8 cellular contexts compared by ENCODE assay signal in the genomic region with DNA sequence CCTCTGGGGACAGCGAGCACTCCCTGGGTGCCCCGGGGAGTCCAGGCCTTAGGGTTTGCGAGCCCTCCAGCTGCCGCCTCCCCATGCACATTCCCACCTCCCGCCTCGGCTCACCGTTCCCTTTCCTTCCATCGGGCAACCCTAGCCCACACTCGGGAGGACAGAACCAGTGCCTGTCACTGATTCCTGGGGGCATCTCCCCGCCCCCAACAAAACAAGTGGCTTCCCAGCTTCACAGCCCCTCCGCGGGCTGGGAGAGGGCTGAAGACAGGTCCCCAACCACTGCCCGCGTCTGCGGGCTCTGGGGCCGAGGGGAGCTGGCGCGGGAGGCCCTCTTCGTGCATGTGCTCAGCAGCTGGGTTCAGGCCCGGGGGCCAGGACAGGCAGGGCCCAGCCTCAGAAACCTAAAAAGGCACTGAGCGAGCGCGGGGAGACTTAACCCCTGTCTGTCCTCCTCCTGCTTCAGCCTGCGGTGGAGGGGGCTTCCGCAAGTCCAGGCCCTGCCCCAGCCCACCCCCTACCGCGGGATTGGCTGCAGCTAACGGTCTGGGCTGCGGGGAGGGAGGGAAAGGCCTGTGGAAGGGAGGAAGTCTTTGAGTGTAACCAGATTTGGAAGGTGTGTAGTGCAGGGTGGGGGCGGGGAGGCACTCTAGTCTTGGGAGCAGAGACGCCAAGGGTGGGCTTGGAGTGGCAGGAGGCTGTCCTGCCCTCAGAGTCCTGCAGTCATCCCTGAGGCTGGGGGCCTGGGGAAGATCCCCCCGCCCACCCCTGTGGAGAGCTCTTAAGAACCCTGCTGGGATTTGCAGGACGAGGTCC. TPM values are rescaled to one million over a fixed set of nuclear protein-coding genes. Genes with fewer than 3 reads are reported as not detected.
DNase-seq lines count a peak whose midpoint lies in the region; ATAC-seq and TF ChIP-seq lines count a peak whose summit lies in the region.

No MANE protein-coding gene starts in this region.

- peaks cover 50% of the 10 kb centered on the region for H3K27me3 Mint-ChIP-seq in activated CD8-positive, alpha-beta memory T cell treated with anti-CD3 and anti-CD28 coated beads, Interleukin-2, amount 10 ng/mL, durations not matched to agents 7 days and 5 days

- peaks cover 3% of the 10 kb centered on the region for H3K79me2 ChIP-seq in smooth muscle cell (ENCODE audit: low read depth)

- H3K36me3 Mint-ChIP-seq in activated CD8-positive, alpha-beta memory T cell treated with anti-CD3 and anti-CD28 coated beads, Interleukin-2, amount 10 ng/mL, durations not matched to agents 7 days and 5 days, result no peaks in the 10 kb centered on the region

- CTCF ChIA-PET in activated CD8-positive, alpha-beta memory T cell treated with anti-CD3 and anti-CD28 coated beads, Interleukin-2, amount 10 ng/mL, durations not matched to agents 7 days and 5 days (lab: Charles Lee), result interaction anchor here (0.9 to 3.1 kb wide), 4 partner anchors 8 to 52 kb away, joined by 4 to 13 read pairs (median 4); no protein-coding TSS in a partner anchor

- H3F3A ChIP-seq in smooth muscle cell (ENCODE audit: low read depth), result peaks cover 23% of the 10 kb centered on the region

- H3K27ac Mint-ChIP-seq in activated CD8-positive, alpha-beta memory T cell treated with anti-CD3 and anti-CD28 coated beads, Interleukin-2, amount 10 ng/mL, durations not matched to agents 7 days and 5 days, result no peak overlapping the region

- peak; percentile 18 for ATAC-seq in activated CD8-positive, alpha-beta memory T cell treated with anti-CD3 and anti-CD28 coated beads, Interleukin-2, amount 10 ng/mL, durations not matched to agents 7 days and 5 days
- ATAC-seq in HG02840 (IDR thresholded peaks at IDR 0.05; ENCODE audit: low FRiP score, unreplicated experiment) (no peak), GM21786 (IDR thresholded peaks at IDR 0.05; ENCODE audit: unreplicated experiment) (no peak)

- H3K4me3 ChIP-seq in iPS-11a (ENCODE audit: low read depth, low read length), result peak overlapping the region; percentile 58
- peak overlapping the region; percentile 81 for H3K4me3 ChIP-seq in smooth muscle cell

- H3K36me3 ChIP-seq in smooth muscle cell (ENCODE audit: low read depth), result no peaks in the 10 kb centered on the region

- no peaks in the 10 kb centered on the region for H3K9me3 Mint-ChIP-seq in activated CD8-positive, alpha-beta memory T cell treated with anti-CD3 and anti-CD28 coated beads, Interleukin-2, amount 10 ng/mL, durations not matched to agents 7 days and 5 days (ENCODE audit: low read depth)

- H3K9ac ChIP-seq in smooth muscle cell (ENCODE audit: low read depth), result peak overlapping the region; percentile 83

- H3K4me3 Mint-ChIP-seq in activated CD8-positive, alpha-beta memory T cell treated with anti-CD3 and anti-CD28 coated beads, Interleukin-2, amount 10 ng/mL, durations not matched to agents 7 days and 5 days, result no peak overlapping the region

- 2% methylated on average over 15 of the region's 33 CpGs for WGBS in smooth muscle cell (ENCODE audit: low lambda C conversion rate)

- no peaks in the 10 kb centered on the region for H3K9me3 ChIP-seq in smooth muscle cell (replicated peaks; ENCODE audit: low read depth)

- peak; percentile 65 for DNase-seq in activated CD8-positive, alpha-beta memory T cell treated with anti-CD3 and anti-CD28 coated beads for 24 hours
- DNase-seq in activated CD8-positive, alpha-beta memory T cell treated with anti-CD3 and anti-CD28 coated beads, Interleukin-2, amount 50 U/mL, for 4 hours, result no peak
- DNase-seq in activated CD8-positive, alpha-beta memory T cell treated with anti-CD3 and anti-CD28 coated beads, Interleukin-2, amount 10 ng/mL, durations not matched to agents 7 days and 5 days, result no peak
- peak; percentile 37 for DNase-seq in smooth muscle cell (lab: John Stamatoyannopoulos, UW; ENCODE audit: unreplicated experiment)
- no peak for DNase-seq in NCI-H510A treated with DMSO at 0.1 percent for 48 hours (lab: John Stamatoyannopoulos, UW)

- H3K27ac ChIP-seq in smooth muscle cell (ENCODE audit: low read depth), result peak overlapping the region; percentile 50

- H3K4me2 ChIP-seq in smooth muscle cell, result peak overlapping the region; percentile 91

- H3K27me3 ChIP-seq in smooth muscle cell (ENCODE audit: low read depth), result no peaks in the 10 kb centered on the region

- no peak for TF ChIP-seq CTCF in smooth muscle cell (IDR thresholded peaks at IDR 0.05; ENCODE audit: borderline replicate concordance, insufficient read depth, poor library complexity, severe bottlenecking)

- peaks cover 48% of the 10 kb centered on the region for H4K20me1 ChIP-seq in smooth muscle cell (ENCODE audit: low read depth)

- peak overlapping the region; percentile 6 for H2AFZ ChIP-seq in smooth muscle cell (ENCODE audit: low read depth)

- peaks cover 9% of the 10 kb centered on the region for H3K4me1 Mint-ChIP-seq in activated CD8-positive, alpha-beta memory T cell treated with anti-CD3 and anti-CD28 coated beads, Interleukin-2, amount 10 ng/mL, durations not matched to agents 7 days and 5 days

- peaks cover 56% of the 10 kb centered on the region for H3K4me1 ChIP-seq in smooth muscle cell (ENCODE audit: low read depth)

RNA-seq across cellular contexts. Expression of a gene that starts 1.2 kb away (rescaled TPM):
- not detected for total RNA-seq in activated CD8-positive, alpha-beta memory T cell treated with anti-CD3 and anti-CD28 coated beads, Interleukin-2, amount 10 ng/mL, durations not matched to agents 7 days and 5 days
- total RNA-seq in smooth muscle cell, result 26.9 and 34.2 TPM in 2 replicates
- 31.7 and 38.6 TPM in 2 replicates for polyA plus RNA-seq in smooth muscle cell

RNA-seq across cellular contexts. Expression of a gene that starts 31.3 kb away (rescaled TPM):
- total RNA-seq in activated CD8-positive, alpha-beta memory T cell treated with anti-CD3 and anti-CD28 coated beads, Interleukin-2, amount 10 ng/mL, durations not matched to agents 7 days and 5 days, result 100 to 1,000 TPM; 127 to 158 TPM
- 131 TPM in 2 replicates for total RNA-seq in smooth muscle cell
- polyA plus RNA-seq in smooth muscle cell, result 317 and 325 TPM in 2 replicates

RNA-seq across cellular contexts. Expression of a gene that starts 39.6 kb away (rescaled TPM):
- 1 to 10 TPM; 4.4 to 5.8 TPM for total RNA-seq in activated CD8-positive, alpha-beta memory T cell treated with anti-CD3 and anti-CD28 coated beads, Interleukin-2, amount 10 ng/mL, durations not matched to agents 7 days and 5 days
- 2.7 and 3.2 TPM in 2 replicates for total RNA-seq in smooth muscle cell
- polyA plus RNA-seq in smooth muscle cell, result 3.1 and 4.7 TPM in 2 replicates

RNA-seq across cellular contexts. Expression of a gene that starts 55.8 kb away (rescaled TPM):
- total RNA-seq in activated CD8-positive, alpha-beta memory T cell treated with anti-CD3 and anti-CD28 coated beads, Interleukin-2, amount 10 ng/mL, durations not matched to agents 7 days and 5 days, result not detected
- not detected in 2 replicates for total RNA-seq in smooth muscle cell
- polyA plus RNA-seq in smooth muscle cell, result 1.7 and 4.0 TPM in 2 replicates

Comparison
In these comparisons a context has a peak if more than half of its experiments do, and no peak if none do; other contexts are left out.
1. DNase-seq: peak in activated CD8-positive, alpha-beta memory T cell treated with anti-CD3 and anti-CD28 coated beads for 24 hours (single experiment) and smooth muscle cell (single experiment); none in activated CD8-positive, alpha-beta memory T cell treated with anti-CD3 and anti-CD28 coated beads, Interleukin-2, amount 50 U/mL, for 4 hours (single experiment), activated CD8-positive, alpha-beta memory T cell treated with anti-CD3 and anti-CD28 coated beads, Interleukin-2, amount 10 ng/mL, durations not matched to agents 7 days and 5 days (single experiment) and NCI-H510A treated with DMSO at 0.1 percent for 48 hours (single experiment).
2. RNA of a gene that starts 1.2 kb away (total RNA-seq): 26.9 to 34.2 TPM in smooth muscle cell; not detected in activated CD8-positive, alpha-beta memory T cell treated with anti-CD3 and anti-CD28 coated beads, Interleukin-2, amount 10 ng/mL, durations not matched to agents 7 days and 5 days; every median in the first group is over 10 times any median in the second.